15 cellular contexts compared by ENCODE assay signal in the genomic region with DNA sequence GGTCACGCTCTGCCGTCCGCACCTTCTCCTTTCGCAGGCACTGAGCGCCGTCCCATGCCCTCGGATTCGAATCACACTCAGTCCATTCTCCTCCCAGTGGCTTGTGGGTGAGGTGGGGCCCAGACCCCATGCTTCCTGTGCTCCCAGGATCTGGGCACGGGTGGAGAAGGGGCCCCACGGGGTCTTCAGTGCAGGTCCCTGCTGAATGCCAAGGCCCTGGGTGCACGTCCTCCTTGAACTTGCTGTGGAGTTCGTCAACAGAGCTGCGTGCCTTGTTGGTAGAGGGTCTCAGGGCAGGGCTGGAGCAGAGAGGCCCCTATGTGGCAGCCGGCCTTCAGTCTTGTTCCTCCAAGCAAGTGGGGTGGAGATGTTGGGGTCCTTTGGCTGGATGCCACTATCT.
"Had no signal": no experiment of that assay in that cellular context is flagged by ENCODE, and none has a peak within 500 bp of the region (broad histone marks: within the 10 kb centered on the region; RNA-seq: fewer than 3 reads in every experiment).

No MANE protein-coding gene starts in this region.

- H3K9me3 ChIP-seq: heart left ventricle, ovary, right atrium auricular region, suprapubic skin, thyroid gland, upper lobe of left lung, uterus had no signal

- H3K27me3 Mint-ChIP-seq: naive thymus-derived CD4-positive, alpha-beta T cell had no signal

- H3K27me3 ChIP-seq: heart left ventricle, ovary, right atrium auricular region, suprapubic skin, thyroid gland, upper lobe of left lung, uterus had no signal

- H3K9me3 Mint-ChIP-seq: naive thymus-derived CD4-positive, alpha-beta T cell had no signal

- H3K27ac ChIP-seq: heart left ventricle, ovary, right atrium auricular region, suprapubic skin, thyroid gland, uterus had no signal

- ATAC-seq: naive thymus-derived CD4-positive, alpha-beta T cell; stimulated activated naive CD8-positive, alpha-beta T cell treated with anti-CD3 and anti-CD28 coated beads, Interleukin-15, Interleukin-2, amounts not matched to agents 100 U/mL and 50 U/mL, for 24 hours had no signal

- DNase-seq: effector memory CD4-positive, alpha-beta T cell; heart left ventricle; hippocampal formation; islet precursor cell; mammary epithelial cell; naive thymus-derived CD4-positive, alpha-beta T cell; ovary; small intestine; stimulated activated CD4-positive, alpha-beta T cell treated with anti-CD3 and anti-CD28 coated beads, Interleukin-12 subunit alpha, Interleukin-12 subunit beta, amount 100 ng/mL, for 4 hours; stimulated activated naive CD8-positive, alpha-beta T cell treated with anti-CD3 and anti-CD28 coated beads, Interleukin-15, Interleukin-2, amounts not matched to agents 100 U/mL and 50 U/mL, for 24 hours; thyroid gland; uterus had no signal

- H3K36me3 ChIP-seq: ovary, uterus had no signal

- H3K4me3 ChIP-seq: heart left ventricle, ovary, right atrium auricular region, suprapubic skin, thyroid gland, upper lobe of left lung, uterus had no signal

- H3K4me1 ChIP-seq: thyroid gland, uterus had no signal
